Comparison of ENCODE assay signal across 7 cellular contexts in the genomic region with DNA sequence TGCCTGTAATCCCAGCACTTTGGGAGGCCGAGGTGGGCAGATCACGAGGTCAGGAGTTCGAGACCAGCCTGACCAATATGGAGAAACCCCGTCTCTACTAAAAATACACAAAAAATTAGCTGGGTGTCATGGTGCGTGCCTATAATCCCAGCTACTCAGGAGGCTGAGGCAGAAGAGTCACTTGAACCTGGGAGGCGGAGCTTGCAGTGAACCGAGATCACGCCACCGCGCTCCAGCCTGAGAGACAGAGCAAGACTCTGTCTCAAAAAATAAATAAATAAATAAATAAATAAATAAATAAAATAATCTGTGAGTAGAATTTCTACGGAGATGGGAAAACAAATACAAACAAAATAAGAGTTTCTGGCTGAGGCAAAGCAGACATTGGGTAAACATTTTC.
DNase-seq lines count a peak whose midpoint lies in the region; ATAC-seq, FAIRE-seq and TF ChIP-seq lines count a peak whose summit lies in the region.
"Not testable (repeated sequence)": the region's sequence is repeated elsewhere in the genome, so short reads cannot be mapped to it uniquely, and the experiment has no call there.

No MANE protein-coding gene starts in this region.

- TF ChIP-seq CTCF in A549 (IDR thresholded peaks at IDR 0.05); HEK293 (tag by site-specific recombination; IDR thresholded peaks at IDR 0.05); brain (conservative IDR thresholded peaks at IDR 0.05); kidney (IDR thresholded peaks at IDR 0.05; ENCODE audit: borderline replicate concordance, extremely low read depth, insufficient read depth); prostate gland (IDR thresholded peaks at IDR 0.05); smooth muscle cell (IDR thresholded peaks at IDR 0.05; ENCODE audit: borderline replicate concordance, insufficient read depth, poor library complexity, severe bottlenecking); vagina (IDR thresholded peaks at IDR 0.05): not testable (repeated sequence)

- H3K27ac Mint-ChIP-seq in brain = peak overlapping the region in 3 of 5 experiments; percentile 76 to 87 (median 82)

- not testable (repeated sequence) for H3K27me3 Mint-ChIP-seq in brain

- TF ChIP-seq RAD21 in A549 (conservative IDR thresholded peaks at IDR 0.05 in 1 of 2, IDR thresholded peaks at IDR 0.05 in 1 of 2) = not testable (repeated sequence)

- H3K9me3 Mint-ChIP-seq in brain = not testable (repeated sequence)

- not testable (repeated sequence) for H3K36me3 Mint-ChIP-seq in brain

- ATAC-seq in A549 = not testable (repeated sequence)

- DNase-seq in A549 (ENCODE audit: low read depth in 1 of 2, low spot score in 1 of 2); prostate gland (ENCODE audit: low spot score); smooth muscle cell (lab: John Stamatoyannopoulos, UW; ENCODE audit: unreplicated experiment); vagina (ENCODE audit: extremely low spot score in 2 of 2): not testable (repeated sequence)
- DNase-seq in kidney = peak; percentile 59

- H2AFZ ChIP-seq in smooth muscle cell (ENCODE audit: low read depth) = not testable (repeated sequence)

- FAIRE-seq in A549 (lab: Jason Lieb, UNC); kidney (lab: Jason Lieb, UNC): not testable (repeated sequence)

- peak overlapping the region; percentile 58 to 75; a peak in 5 of 6 replicates for H3K27ac ChIP-seq in A549
- H3K27ac ChIP-seq in HEK293 (ENCODE audit: extremely low read depth, low read depth, low read length) = peak overlapping the region; percentile 52; the same call in 1 of the 2 replicates
- H3K27ac ChIP-seq in kidney (ENCODE audit: low read depth in 2 of 2, low read length in 2 of 2); smooth muscle cell (ENCODE audit: low read depth): not testable (repeated sequence)
- peak overlapping the region; percentile 51 to 53 for H3K27ac ChIP-seq in prostate gland
- peak overlapping the region; percentile 62 for H3K27ac ChIP-seq in vagina

- not testable (repeated sequence) for H3K79me2 ChIP-seq in smooth muscle cell (ENCODE audit: low read depth)

- not testable (repeated sequence) for TF ChIP-seq EP300 in A549 (IDR thresholded peaks at IDR 0.05)

- H3K4me1 ChIP-seq in A549 (peaks cover 54% of the 10 kb centered on the region), HEK293 (ENCODE audit: control insufficient read depth, insufficient read depth, low read length) (peaks cover 18% of the 10 kb centered on the region), smooth muscle cell (ENCODE audit: low read depth) (peaks cover 28% of the 10 kb centered on the region)
- not testable (repeated sequence) for H3K4me1 ChIP-seq in kidney (ENCODE audit: control insufficient read depth in 1 of 2, insufficient read depth in 1 of 2, low read depth in 1 of 2, low read length in 2 of 2); prostate gland (replicated peaks); vagina

- H3F3A ChIP-seq in smooth muscle cell (ENCODE audit: low read depth) = not testable (repeated sequence)

- not testable (repeated sequence) for H3K9ac ChIP-seq in kidney (ENCODE audit: low read length in 2 of 2); smooth muscle cell (ENCODE audit: low read depth)

- not testable (repeated sequence) for H3K27me3 ChIP-seq in prostate gland (replicated peaks; ENCODE audit: insufficient read depth); smooth muscle cell (ENCODE audit: low read depth); vagina

- WGBS in A549 (ENCODE audit: missing lambda C conversion rate) = 86% methylated on average over 11 of the region's 11 CpGs
- 84% methylated on average over 11 of the region's 11 CpGs for WGBS in prostate gland
- WGBS in smooth muscle cell (ENCODE audit: low lambda C conversion rate) = 96% methylated on average over 11 of the region's 11 CpGs

- intact Hi-C loops in kidney (cut with DNase I); prostate gland (cut with DNase I); vagina (cut with DNase I): not testable (repeated sequence)

- not testable (repeated sequence) for H3K9me3 ChIP-seq in A549; HEK293 (ENCODE audit: control insufficient read depth, insufficient read depth, low read depth, low read length); kidney (ENCODE audit: control insufficient read depth in 1 of 2, low read length in 2 of 2); prostate gland; smooth muscle cell (replicated peaks; ENCODE audit: low read depth); vagina

- POLR2A ChIA-PET in A549 (lab: Yijun Ruan, JAX); HEK293 (lab: Yijun Ruan, JAX): not testable (repeated sequence)

- H4K20me1 ChIP-seq in smooth muscle cell (ENCODE audit: low read depth) = not testable (repeated sequence)

- not testable (repeated sequence) for H3K36me3 ChIP-seq in HEK293 (ENCODE audit: control insufficient read depth in 2 of 2, insufficient read depth in 1 of 2, low read length in 2 of 2); kidney (ENCODE audit: control insufficient read depth in 1 of 2, insufficient read depth in 2 of 2, low read length in 2 of 2); prostate gland; smooth muscle cell (ENCODE audit: low read depth); vagina

- H3K4me1 Mint-ChIP-seq in brain = peaks cover 35% of the 10 kb centered on the region

- H3K4me2 ChIP-seq in A549 (peak overlapping the region; percentile 44), smooth muscle cell (peak overlapping the region; percentile 64)

- not testable (repeated sequence) for H3K4me3 Mint-ChIP-seq in brain

- CTCF ChIA-PET in A549 (lab: Yijun Ruan, JAX); HEK293 (lab: Yijun Ruan, JAX): not testable (repeated sequence)

- H3K4me3 ChIP-seq in A549; HEK293 (ENCODE audit: low read depth, low read length); kidney (ENCODE audit: low read length in 2 of 2); prostate gland; smooth muscle cell; vagina: not testable (repeated sequence)

- TF ChIP-seq POLR2A in A549 (IDR thresholded peaks at IDR 0.05; ENCODE audit: low read length); prostate gland (IDR thresholded peaks at IDR 0.05); vagina (IDR thresholded peaks at IDR 0.05): not testable (repeated sequence)

TF ChIP-seq in A549, 52 proteins besides CTCF, POLR2A, EP300 and RAD21:
- peak; percentile 54 for TF ChIP-seq ZC3H11A (IDR thresholded peaks at IDR 0.05)

TF ChIP-seq in HEK293, 187 proteins besides CTCF, POLR2A, EP300 and RAD21:
- TF ChIP-seq ZNF654 (tag by site-specific recombination; IDR thresholded peaks at IDR 0.05; ENCODE audit: low read depth) (0 out of 2 replicates have a peak, but pooled peaks have one; percentile 5), ZNF426 (tag by site-specific recombination; IDR thresholded peaks at IDR 0.05) (peak; percentile 23), ZNF555 (tag by site-specific recombination; conservative IDR thresholded peaks at IDR 0.05) (0 out of 2 replicates have a peak, but pooled peaks have one; percentile 7)
TF ChIP-seq in HEK293: peak in this region for 3; not testable (repeated sequence) for 184.
